In the genomic region with DNA sequence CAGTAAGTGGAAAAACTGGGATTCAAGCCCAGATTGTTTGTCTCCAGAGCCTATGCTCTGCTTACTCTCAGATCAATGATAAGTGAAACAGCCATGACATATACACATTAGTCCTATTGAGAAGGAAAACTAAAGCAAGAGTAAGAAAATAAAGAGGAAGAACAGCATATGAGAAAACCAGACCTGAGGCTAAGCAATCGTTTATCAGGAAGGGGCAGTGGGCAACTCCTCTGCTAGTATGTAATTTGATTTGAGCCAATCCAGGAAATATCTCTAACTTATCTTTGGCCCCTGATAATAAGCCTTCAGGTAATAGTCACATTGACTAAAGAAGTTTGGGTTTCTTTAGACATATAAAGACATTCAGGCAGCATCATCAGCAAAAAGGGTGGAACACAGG, we compare ENCODE assay signal across 25 cellular contexts.
"Had no signal": no experiment of that assay in that cellular context is flagged by ENCODE, and none has a peak within 500 bp of the region (broad histone marks: within the 10 kb centered on the region; RNA-seq: fewer than 3 reads in every experiment).

No MANE protein-coding gene starts in this region.

- H3K9me3 Mint-ChIP-seq: nephron progenitor cell, neural progenitor cell, type B pancreatic cell had no signal

- H3K9ac ChIP-seq: neural progenitor cell had no signal

- ATAC-seq: natural killer cell; right lobe of liver; stimulated activated memory B cell treated with anti-CD40 and anti-IgM and Interleukin-4, amounts not matched to agents 10 μg/mL and 1 μg/mL and 100 μg/mL, for 72 hours; stimulated activated naive CD8-positive, alpha-beta T cell treated with anti-CD3 and anti-CD28 coated beads, Interleukin-15, amount 100 ng/mL, for 72 hours had no signal

- H3K27me3 Mint-ChIP-seq: naive B cell; progenitor cell of endocrine pancreas; stimulated activated memory B cell treated with anti-CD40 and anti-IgM and Interleukin-4, amounts not matched to agents 10 μg/mL and 1 μg/mL and 100 μg/mL, for 72 hours; stimulated activated naive CD8-positive, alpha-beta T cell treated with anti-CD3 and anti-CD28 coated beads, Interleukin-15, amount 100 ng/mL, for 72 hours had no signal

- H3K36me3 Mint-ChIP-seq: naive B cell; neural progenitor cell; stimulated activated memory B cell treated with anti-CD40 and anti-IgM and Interleukin-4, amounts not matched to agents 10 μg/mL and 1 μg/mL and 100 μg/mL, for 72 hours; type B pancreatic cell had no signal

- H3K4me1 ChIP-seq: left ventricle myocardium inferior, right atrium auricular region, right lobe of liver, tibial nerve, uterus had no signal

- H3K9me3 ChIP-seq: left ventricle myocardium inferior, neutrophil, right atrium auricular region, right lobe of liver, tibial nerve, uterus had no signal

- H3K4me2 ChIP-seq: neural progenitor cell, smooth muscle cell had no signal

- H3K27me3 ChIP-seq: neural progenitor cell, neutrophil, right atrium auricular region, right lobe of liver, tibial nerve, uterus had no signal

- H3K27ac ChIP-seq: left ventricle myocardium inferior, neural progenitor cell, neutrophil, right atrium auricular region, right lobe of liver, tibial nerve, uterus had no signal

- H3K4me3 Mint-ChIP-seq: naive B cell; natural killer cell; nephron progenitor cell; neural progenitor cell; stimulated activated memory B cell treated with anti-CD40 and anti-IgM and Interleukin-4, amounts not matched to agents 10 μg/mL and 1 μg/mL and 100 μg/mL, for 72 hours; stimulated activated naive CD8-positive, alpha-beta T cell treated with anti-CD3 and anti-CD28 coated beads, Interleukin-15, amount 100 ng/mL, for 72 hours; type B pancreatic cell had no signal

- DNase-seq: hypothalamus; islet precursor cell; left ventricle myocardium inferior; naive B cell; natural killer cell; nephron progenitor cell; occipital lobe; right lobe of liver; stimulated activated CD4-positive, alpha-beta T cell treated with anti-CD3 and anti-CD28 coated beads, Interleukin-1b, Interleukin-23, amount 100 ng/mL, for 48 hours; stimulated activated CD4-positive, alpha-beta T cell treated with anti-CD3 and anti-CD28 coated beads, Interleukin-2, amount 100 ng/mL, for 48 hours; stimulated activated CD4-positive, alpha-beta T cell treated with anti-CD3 and anti-CD28 coated beads, Interleukin-4, amount 100 ng/mL, for 4 hours; stimulated activated CD8-positive, alpha-beta memory T cell treated with anti-CD3 and anti-CD28 coated beads, Interleukin-4, amount 100 ng/mL, for 48 hours; stimulated activated naive CD4-positive, alpha-beta T cell treated with Interleukin-2 at 50 U/mL for 16 hours; stimulated activated naive CD8-positive, alpha-beta T cell treated with anti-CD3 and anti-CD28 coated beads, Interleukin-15, amount 100 ng/mL, for 72 hours; substantia nigra; uterus had no signal

- H3K27ac Mint-ChIP-seq: naive B cell; natural killer cell; nephron progenitor cell; neural progenitor cell; progenitor cell of endocrine pancreas; stimulated activated memory B cell treated with anti-CD40 and anti-IgM and Interleukin-4, amounts not matched to agents 10 μg/mL and 1 μg/mL and 100 μg/mL, for 72 hours; stimulated activated naive CD8-positive, alpha-beta T cell treated with anti-CD3 and anti-CD28 coated beads, Interleukin-15, amount 100 ng/mL, for 72 hours; type B pancreatic cell had no signal

- H3K4me3 ChIP-seq: left ventricle myocardium inferior, lung, neural progenitor cell, right atrium auricular region, right lobe of liver, smooth muscle cell, tibial nerve, uterus had no signal

- H3K36me3 ChIP-seq: left ventricle myocardium inferior, neural progenitor cell, neutrophil, right atrium auricular region, right lobe of liver, tibial nerve, uterus had no signal

- H3K4me1 Mint-ChIP-seq: naive B cell; natural killer cell; neural progenitor cell; stimulated activated memory B cell treated with anti-CD40 and anti-IgM and Interleukin-4, amounts not matched to agents 10 μg/mL and 1 μg/mL and 100 μg/mL, for 72 hours; stimulated activated naive CD8-positive, alpha-beta T cell treated with anti-CD3 and anti-CD28 coated beads, Interleukin-15, amount 100 ng/mL, for 72 hours had no signal

- H2AFZ ChIP-seq: neural progenitor cell had no signal
